ENCODE assay signal across 21 cellular contexts in the genomic region with DNA sequence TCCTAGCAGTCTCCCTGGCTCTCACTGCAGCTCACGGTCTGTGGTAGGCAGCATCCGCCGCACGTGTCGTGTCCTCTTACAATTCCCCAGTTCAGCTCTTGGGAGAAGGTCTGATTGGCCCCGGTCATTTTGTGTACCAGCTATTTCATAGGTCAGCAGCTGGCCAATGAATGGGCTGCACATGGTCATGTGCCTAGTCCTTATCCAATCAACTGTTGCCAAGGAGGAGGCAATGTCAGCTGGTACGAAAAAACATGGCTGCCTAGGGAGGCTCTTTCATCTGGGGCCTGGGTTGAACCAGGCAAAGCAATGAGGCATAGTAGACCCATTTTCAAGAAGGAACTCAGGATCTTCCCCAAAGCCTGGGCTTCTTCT. TPM values are rescaled to one million over a fixed set of nuclear protein-coding genes. Genes with fewer than 3 reads are reported as not detected.
DNase-seq lines count a peak whose midpoint lies in the region; ATAC-seq and TF ChIP-seq lines count a peak whose summit lies in the region.
"Had no signal": no experiment of that assay in that cellular context is flagged by ENCODE, and none has a peak within 500 bp of the region (broad histone marks: within the 10 kb centered on the region; RNA-seq: fewer than 3 reads in every experiment).

No MANE protein-coding gene starts in this region.

- H2BK15ac ChIP-seq in IMR-90 (ENCODE audit: low read depth, low read length): no peak overlapping the region
- no peak overlapping the region for H2BK15ac ChIP-seq in neuronal stem cell (ENCODE audit: low read length)

- H3K9ac ChIP-seq in IMR-90 (ENCODE audit: low read depth, low read length) (no peak overlapping the region), SK-N-SH (no peak overlapping the region), neuronal stem cell (ENCODE audit: low read depth, low read length, poor library complexity) (peak overlapping the region; percentile 50)

- no peak overlapping the region for H3K4ac ChIP-seq in IMR-90 (ENCODE audit: low read depth, low read length)
- no peak overlapping the region for H3K4ac ChIP-seq in neuronal stem cell (ENCODE audit: low read length)

- H4K20me1 ChIP-seq in IMR-90 (ENCODE audit: insufficient read depth, low read length) (no peaks in the 10 kb centered on the region), SK-N-SH (ENCODE audit: insufficient read depth) (no peaks in the 10 kb centered on the region)

- H2BK5ac ChIP-seq in IMR-90 (ENCODE audit: low read depth, low read length, poor library complexity, severe bottlenecking) (no peak overlapping the region), neuronal stem cell (ENCODE audit: low read length) (no peak overlapping the region)

- no peaks in the 10 kb centered on the region for H3F3A ChIP-seq in SK-N-SH (replicated peaks; ENCODE audit: insufficient read depth)

- H3K4me1 Mint-ChIP-seq in activated CD4-positive, alpha-beta T cell treated with anti-CD3 and anti-CD28 coated beads for 36 hours: no peaks in the 10 kb centered on the region
- no peaks in the 10 kb centered on the region for H3K4me1 Mint-ChIP-seq in glutamatergic neuron (ENCODE audit: low read depth, unreplicated experiment)
- H3K4me1 Mint-ChIP-seq: IgD-negative memory B cell, neural crest cell, T-cell had no signal

- no peak for TF ChIP-seq EP300 in SK-N-SH (IDR thresholded peaks at IDR 0.05; ENCODE audit: borderline replicate concordance in 1 of 2, low read depth in 1 of 2, low read length in 1 of 2)

- in situ Hi-C loops in IMR-90 (cut with MboI; ENCODE audit: low sequenced_read_pairs): no loop called here

- POLR2A ChIA-PET in activated CD4-positive, alpha-beta T cell treated with anti-CD3 and anti-CD28 coated beads for 36 hours (lab: Charles Lee): no interaction called here
- POLR2A ChIA-PET in IMR-90 (lab: Charles Lee; ENCODE audit: unreplicated experiment) (no interaction called here), SK-N-SH (lab: Yijun Ruan, JAX) (no interaction called here)

- DNase-seq in activated CD4-positive, alpha-beta T cell treated with anti-CD3 and anti-CD28 coated beads for 36 hours: no peak
- DNase-seq in activated CD4-positive, alpha-beta T cell treated with anti-CD3 and anti-CD28 coated beads, Interleukin-2, amount 50 U/mL, for 4 hours: no peak
- DNase-seq in IMR-90 (no peak), SK-N-SH (peak; percentile 25), neuronal stem cell (ENCODE audit: low spot score) (no peak), activated T-cell treated with anti-CD3 and anti-CD28 coated beads for 4 hours (no peak), glutamatergic neuron (no peak)
- DNase-seq: activated B cell treated with CpG ODN at 0.5 μM for 24 hours; activated CD8-positive, alpha-beta memory T cell treated with anti-CD3 and anti-CD28 coated beads, Interleukin-2, amount 50 U/mL, for 48 hours; activated naive CD4-positive, alpha-beta T cell treated with anti-CD3 and anti-CD28 coated beads for 36 hours; Calu3; HCEC 1CT; heart left ventricle; kidney glomerular epithelial cell; NCI-H1105; PC-9; substantia nigra; T-cell had no signal

- H3K27me3 ChIP-seq in IMR-90 (ENCODE audit: control insufficient read depth, insufficient read depth, low read length): no peaks in the 10 kb centered on the region
- H3K27me3 ChIP-seq in SK-N-SH (ENCODE audit: insufficient read depth): no peaks in the 10 kb centered on the region
- H3K27me3 ChIP-seq in neuronal stem cell (ENCODE audit: control insufficient read depth in 3 of 3, insufficient read depth in 3 of 3, low read depth in 1 of 3, low read length in 3 of 3): no peaks in the 10 kb centered on the region
- H3K27me3 ChIP-seq: heart left ventricle had no signal

- WGBS in IMR-90 (ENCODE audit: extremely low coverage in 2 of 2, insufficient read length in 1 of 2), 2 experiments: 94% methylated on average over 3 of the region's 7 CpGs; no CpG with 5 or more reads in 1 of the 2 experiments
- WGBS in SK-N-SH (ENCODE audit: low lambda C conversion rate): 97% methylated on average over 7 of the region's 7 CpGs
- no CpG with 5 or more reads among the region's 7 CpGs for WGBS in neuronal stem cell (ENCODE audit: extremely low coverage in 2 of 2, insufficient read length in 2 of 2, insufficient replicate concordance in 1 of 2), 2 donors

- H3K36me3 Mint-ChIP-seq in activated CD4-positive, alpha-beta T cell treated with anti-CD3 and anti-CD28 coated beads for 36 hours (ENCODE audit: low read depth): peaks cover 26% of the 10 kb centered on the region
- H3K36me3 Mint-ChIP-seq in glutamatergic neuron (ENCODE audit: unreplicated experiment): peaks cover 12% of the 10 kb centered on the region

- H3K79me2 ChIP-seq in SK-N-SH (ENCODE audit: insufficient read depth): no peaks in the 10 kb centered on the region

- H3K4me1 ChIP-seq in IMR-90 (ENCODE audit: control insufficient read depth, insufficient read depth, low read length) (no peaks in the 10 kb centered on the region), SK-N-SH (ENCODE audit: control insufficient read depth in 1 of 2, insufficient read depth in 2 of 2, low read depth in 1 of 2, low read length in 1 of 2) (no peaks in the 10 kb centered on the region), neuronal stem cell (ENCODE audit: control insufficient read depth in 2 of 2, insufficient read depth in 1 of 2, low read depth in 1 of 2, low read length in 2 of 2) (no peaks in the 10 kb centered on the region)
- H3K4me1 ChIP-seq: heart left ventricle had no signal

- no peak overlapping the region for H2AK9ac ChIP-seq in IMR-90 (replicated peaks; ENCODE audit: low read depth, low read length, poor library complexity)

- TF ChIP-seq RAD21 in IMR-90 (IDR thresholded peaks at IDR 0.05; ENCODE audit: low read length): no peak
- TF ChIP-seq RAD21 in SK-N-SH (IDR thresholded peaks at IDR 0.05; ENCODE audit: low read length): no peak

- H2AK5ac ChIP-seq in IMR-90 (ENCODE audit: low read depth, low read length) (no peak overlapping the region), neuronal stem cell (ENCODE audit: low read depth, low read length) (no peak overlapping the region)

- no peaks in the 10 kb centered on the region; the same call in 1 of the 2 replicates for H3K9me1 ChIP-seq in IMR-90 (ENCODE audit: insufficient read depth, low read length)

- H4K91ac ChIP-seq in IMR-90 (ENCODE audit: insufficient read depth, low read depth, low read length): no peak overlapping the region
- H4K91ac ChIP-seq in neuronal stem cell (ENCODE audit: low read depth, low read length, poor library complexity): no peak overlapping the region

- ATAC-seq in activated CD4-positive, alpha-beta T cell treated with anti-CD3 and anti-CD28 coated beads for 36 hours: peak; percentile 39
- ATAC-seq in IMR-90 (ENCODE audit: low read depth) (no peak), GM21528 (IDR thresholded peaks at IDR 0.05; ENCODE audit: low FRiP score, unreplicated experiment) (no peak)
- ATAC-seq: heart left ventricle, T-cell had no signal

- no peak overlapping the region for H2BK12ac ChIP-seq in neuronal stem cell (ENCODE audit: low read length)

- H3K18ac ChIP-seq in IMR-90 (ENCODE audit: low read depth, low read length): no peak overlapping the region
- no peak overlapping the region for H3K18ac ChIP-seq in neuronal stem cell (ENCODE audit: low read length)

- H3K9me3 Mint-ChIP-seq in activated CD4-positive, alpha-beta T cell treated with anti-CD3 and anti-CD28 coated beads for 36 hours (ENCODE audit: low read depth): no peaks in the 10 kb centered on the region
- H3K9me3 Mint-ChIP-seq in glutamatergic neuron (ENCODE audit: unreplicated experiment): no peaks in the 10 kb centered on the region
- H3K9me3 Mint-ChIP-seq: activated B cell treated with CpG ODN at 0.5 μM for 24 hours; activated naive CD4-positive, alpha-beta T cell treated with anti-CD3 and anti-CD28 coated beads for 36 hours; IgD-negative memory B cell; neural crest cell; T-cell had no signal

- TF ChIP-seq CTCF in IMR-90 (conservative IDR thresholded peaks at IDR 0.05; ENCODE audit: low read depth, low read length) (no peak), SK-N-SH (IDR thresholded peaks at IDR 0.05) (no peak), glutamatergic neuron (IDR thresholded peaks at IDR 0.05; ENCODE audit: partially characterized antibody, unreplicated experiment) (no peak)

- H3K23ac ChIP-seq in IMR-90 (ENCODE audit: low read depth, low read length): no peak overlapping the region
- H3K23ac ChIP-seq in neuronal stem cell (ENCODE audit: low read depth, low read length, poor library complexity): no peak overlapping the region

- H2AFZ ChIP-seq in IMR-90 (replicated peaks; ENCODE audit: low read length, poor library complexity) (no peak overlapping the region), SK-N-SH (ENCODE audit: low read depth) (no peak overlapping the region), neuronal stem cell (ENCODE audit: low read length) (no peak overlapping the region)
- H2AFZ ChIP-seq: PC-9 had no signal

- no peak overlapping the region for H3K56ac ChIP-seq in IMR-90 (ENCODE audit: extremely low read depth, insufficient read depth, low read length)

- dilution Hi-C loops in IMR-90 (cut with HindIII; ENCODE audit: low sequenced_read_pairs, unreplicated experiment): no loop called here

- H2BK120ac ChIP-seq in IMR-90 (ENCODE audit: low read depth, low read length) (no peak overlapping the region), neuronal stem cell (ENCODE audit: low read depth, low read length) (no peak overlapping the region)

- no peak for TF ChIP-seq POLR2A in IMR-90 (IDR thresholded peaks at IDR 0.05; ENCODE audit: low read depth, low read length)

- H3K36me3 ChIP-seq in IMR-90 (ENCODE audit: control insufficient read depth, insufficient read depth, low read length) (no peaks in the 10 kb centered on the region), SK-N-SH (replicated peaks in 1 of 2; ENCODE audit: control insufficient read depth in 1 of 2, insufficient read depth in 2 of 2, low read length in 1 of 2) (peaks cover 0 to 5% of the 10 kb centered on the region in 2 experiments), neuronal stem cell (replicated peaks in 1 of 2; ENCODE audit: control insufficient read depth in 2 of 2, insufficient read depth in 2 of 2, low read length in 2 of 2) (peaks cover 54 to 88% of the 10 kb centered on the region in 2 donors)
- H3K36me3 ChIP-seq: heart left ventricle had no signal

- intact Hi-C loops in activated CD4-positive, alpha-beta T cell treated with anti-CD3 and anti-CD28 coated beads for 36 hours (cut with DNase I, micrococcal nuclease): no loop called here
- intact Hi-C loops in IMR-90 (cut with micrococcal nuclease): no loop called here

- H3K9me3 ChIP-seq in IMR-90 (ENCODE audit: control insufficient read depth, insufficient read depth, low read length) (no peaks in the 10 kb centered on the region), SK-N-SH (no peaks in the 10 kb centered on the region), neuronal stem cell (replicated peaks in 1 of 2; ENCODE audit: control insufficient read depth in 2 of 2, insufficient read depth in 1 of 2, low read depth in 1 of 2, low read length in 2 of 2) (no peaks in the 10 kb centered on the region)
- H3K9me3 ChIP-seq: heart left ventricle had no signal

- H3K4me3 ChIP-seq in IMR-90 (ENCODE audit: insufficient read depth, low read depth, low read length) (no peak overlapping the region), SK-N-SH (ENCODE audit: low read depth in 2 of 2, low read length in 1 of 2) (no peak overlapping the region), neuronal stem cell (ENCODE audit: low read length in 2 of 2) (no peak overlapping the region)
- H3K4me3 ChIP-seq: heart left ventricle, PC-9 had no signal

- CTCF ChIA-PET in activated CD4-positive, alpha-beta T cell treated with anti-CD3 and anti-CD28 coated beads for 36 hours (lab: Charles Lee): interaction anchor here (0.5 to 0.6 kb wide), 2 partner anchors 325 to 332 kb away, joined by 3 read pairs; no protein-coding TSS in a partner anchor
- CTCF ChIA-PET in IMR-90 (lab: Yijun Ruan, JAX): interaction anchor here (0.7 kb wide), 1 partner anchor 8 kb away, joined by 3 read pairs; no protein-coding TSS in a partner anchor
- CTCF ChIA-PET in SK-N-SH (lab: Yijun Ruan, JAX): no interaction called here

- H4K8ac ChIP-seq in IMR-90 (ENCODE audit: low read depth in 2 of 2, low read length in 2 of 2) (no peak overlapping the region), neuronal stem cell (ENCODE audit: low read depth, low read length) (no peak overlapping the region)

- H3K27me3 Mint-ChIP-seq in activated CD4-positive, alpha-beta T cell treated with anti-CD3 and anti-CD28 coated beads for 36 hours: no peaks in the 10 kb centered on the region
- peaks cover 2% of the 10 kb centered on the region for H3K27me3 Mint-ChIP-seq in glutamatergic neuron (ENCODE audit: unreplicated experiment)
- H3K27me3 Mint-ChIP-seq: activated B cell treated with CpG ODN at 0.5 μM for 24 hours, IgD-negative memory B cell, T-cell had no signal

- BruUV-seq in IMR-90 (replicated peaks; lab: Mats Ljungman, UMichigan): no TSS peak

- H3K27ac ChIP-seq in IMR-90 (ENCODE audit: insufficient read depth, low read length) (no peak overlapping the region), SK-N-SH (ENCODE audit: low read depth in 2 of 2, low read length in 1 of 2) (no peak overlapping the region), neuronal stem cell (replicated peaks; ENCODE audit: low read length) (no peak overlapping the region)
- H3K27ac ChIP-seq: heart left ventricle, PC-9 had no signal

- H3K4me3 Mint-ChIP-seq in activated CD4-positive, alpha-beta T cell treated with anti-CD3 and anti-CD28 coated beads for 36 hours: no peak overlapping the region
- H3K4me3 Mint-ChIP-seq in glutamatergic neuron (ENCODE audit: unreplicated experiment): no peak overlapping the region
- H3K4me3 Mint-ChIP-seq: activated B cell treated with CpG ODN at 0.5 μM for 24 hours; activated naive CD4-positive, alpha-beta T cell treated with anti-CD3 and anti-CD28 coated beads for 36 hours; IgD-negative memory B cell; neural crest cell; T-cell had no signal

- H4K5ac ChIP-seq in IMR-90 (ENCODE audit: low read depth, low read length): no peak overlapping the region

- H3K4me2 ChIP-seq in IMR-90 (ENCODE audit: low read depth, low read length) (no peak overlapping the region), SK-N-SH (no peak overlapping the region), neuronal stem cell (ENCODE audit: insufficient read depth, low read length, poor library complexity, severe bottlenecking) (no peak overlapping the region)
- H3K4me2 ChIP-seq: PC-9 had no signal

- no peak overlapping the region for H3K27ac Mint-ChIP-seq in activated CD4-positive, alpha-beta T cell treated with anti-CD3 and anti-CD28 coated beads for 36 hours
- no peak overlapping the region for H3K27ac Mint-ChIP-seq in glutamatergic neuron (ENCODE audit: unreplicated experiment)
- H3K27ac Mint-ChIP-seq: activated B cell treated with CpG ODN at 0.5 μM for 24 hours; activated naive CD4-positive, alpha-beta T cell treated with anti-CD3 and anti-CD28 coated beads for 36 hours; T-cell had no signal

- H2BK20ac ChIP-seq in IMR-90 (ENCODE audit: low read depth, low read length): no peak overlapping the region

- H3K79me1 ChIP-seq in IMR-90 (ENCODE audit: low read depth in 1 of 2, low read length in 2 of 2): no peaks in the 10 kb centered on the region
- no peaks in the 10 kb centered on the region for H3K79me1 ChIP-seq in neuronal stem cell (ENCODE audit: low read depth, low read length)

- H3K9me2 ChIP-seq in SK-N-SH: no peaks in the 10 kb centered on the region

- no peak overlapping the region for H3K14ac ChIP-seq in IMR-90 (replicated peaks; ENCODE audit: low read depth, low read length)
- no peak overlapping the region for H3K14ac ChIP-seq in neuronal stem cell (ENCODE audit: low read length)

RNA-seq across cellular contexts. Expression of gene RNFT2, which starts 46.1 kb away (rescaled TPM):
- total RNA-seq in activated CD4-positive, alpha-beta T cell treated with anti-CD3 and anti-CD28 coated beads for 36 hours: 10 to 100 TPM; 14.7 to 15.0 TPM
- total RNA-seq in IMR-90 (2012; rRNA removed): 1.7 and 2.3 TPM in 2 replicates
- polyA plus RNA-seq in IMR-90 (2012; rRNA removed): 1.5 and 1.6 TPM in 2 replicates
- polyA plus RNA-seq in IMR-90 (2012; cell fraction: cytosol; rRNA removed): 0.75 and 0.86 TPM in 2 replicates
- polyA plus RNA-seq in IMR-90 (2012; cell fraction: nucleus; rRNA removed; ENCODE audit: low replicate concordance): 1.3 and 1.4 TPM in 2 replicates
- polyA plus RNA-seq in SK-N-SH (2012; rRNA removed): 3.8 and 4.4 TPM in 2 replicates
- 3.1 and 3.4 TPM in 2 replicates for polyA plus RNA-seq in SK-N-SH (2012; cell fraction: cytosol; rRNA removed)
- polyA plus RNA-seq in SK-N-SH (2012; cell fraction: nucleus; rRNA removed): 6.6 and 9.1 TPM in 2 replicates
- 31.1 TPM for polyA plus RNA-seq in neuronal stem cell (2013, experiment 1 of 2)
- 32.2 TPM for polyA plus RNA-seq in neuronal stem cell (2013, experiment 2 of 2)
- total RNA-seq in glutamatergic neuron (ENCODE audit: unreplicated experiment): 55.8 TPM

RNA-seq across cellular contexts. Expression of gene SPRING1, which starts 46.4 kb away (rescaled TPM):
- total RNA-seq in activated CD4-positive, alpha-beta T cell treated with anti-CD3 and anti-CD28 coated beads for 36 hours: 10 to 100 TPM; 15.3 to 17.4 TPM
- total RNA-seq in IMR-90 (2012; rRNA removed) (14.0 and 16.4 TPM in 2 replicates), glutamatergic neuron (ENCODE audit: unreplicated experiment) (40.8 TPM)
- polyA plus RNA-seq in IMR-90 (2012; rRNA removed) (12.4 and 16.7 TPM in 2 replicates), SK-N-SH (2012; rRNA removed) (10.9 and 12.2 TPM in 2 replicates)
- 9.0 and 9.6 TPM in 2 replicates for polyA plus RNA-seq in IMR-90 (2012; cell fraction: cytosol; rRNA removed)
- 5.1 and 6.5 TPM in 2 replicates for polyA plus RNA-seq in IMR-90 (2012; cell fraction: nucleus; rRNA removed; ENCODE audit: low replicate concordance)
- polyA plus RNA-seq in SK-N-SH (2012; cell fraction: cytosol; rRNA removed): 9.4 and 10.3 TPM in 2 replicates
- polyA plus RNA-seq in SK-N-SH (2012; cell fraction: nucleus; rRNA removed): 5.4 and 5.8 TPM in 2 replicates
- polyA plus RNA-seq in neuronal stem cell (2013, experiment 1 of 2): 21.8 TPM
- polyA plus RNA-seq in neuronal stem cell (2013, experiment 2 of 2): 21.8 TPM
